In genomic region chr10:787933-788651, GRCh38 we compare ENCODE assay signal across 12 cellular contexts.
DNase-seq lines count a peak whose midpoint lies in the region; ATAC-seq, FAIRE-seq and TF ChIP-seq lines count a peak whose summit lies in the region.
"Had no signal": no experiment of that assay in that cellular context is flagged by ENCODE, and none has a peak within 500 bp of the region (broad histone marks: within the 10 kb centered on the region; RNA-seq: fewer than 3 reads in every experiment).

No MANE protein-coding gene starts in this region.

- no peaks in the 10 kb centered on the region for H3K9me3 Mint-ChIP-seq in astrocyte (ENCODE audit: unreplicated experiment)

- no peak overlapping the region for H3K9ac ChIP-seq in mammary epithelial cell (ENCODE audit: insufficient read depth, low read length)
- peak overlapping the region; percentile 61 for H3K9ac ChIP-seq in astrocyte (ENCODE audit: low read length)

- FAIRE-seq in astrocyte (lab: Jason Lieb, UNC) = no peak
- FAIRE-seq: HTR-8/SVneo had no signal

- H3K36me3 Mint-ChIP-seq in astrocyte (ENCODE audit: low read depth, unreplicated experiment) = peaks cover 6% of the 10 kb centered on the region
- H3K36me3 Mint-ChIP-seq: activated naive CD8-positive, alpha-beta T cell treated with anti-CD3 and anti-CD28 coated beads for 36 hours had no signal

- H3K27ac ChIP-seq in breast epithelium (no peak overlapping the region), mammary epithelial cell (ENCODE audit: insufficient read depth, low read depth, low read length) (no peak overlapping the region), astrocyte (ENCODE audit: low read depth, low read length) (peak overlapping the region; percentile 74), vagina (no peak overlapping the region)
- H3K27ac ChIP-seq: coronary artery, neutrophil had no signal

- 82% methylated on average over 19 of the region's 32 CpGs for WGBS in mammary epithelial cell (ENCODE audit: low coverage, missing lambda C conversion rate)

- H3K4me3 Mint-ChIP-seq in astrocyte (ENCODE audit: unreplicated experiment) = no peak overlapping the region
- H3K4me3 Mint-ChIP-seq: activated naive CD8-positive, alpha-beta T cell treated with anti-CD3 and anti-CD28 coated beads for 36 hours had no signal

- H2AFZ ChIP-seq in mammary epithelial cell (ENCODE audit: low read depth, low read length) (no peak overlapping the region), astrocyte (ENCODE audit: low read depth, low read length) (no peak overlapping the region)

- no peak for TF ChIP-seq CTCF in breast epithelium (IDR thresholded peaks at IDR 0.05)
- TF ChIP-seq CTCF in mammary epithelial cell (conservative IDR thresholded peaks at IDR 0.05 in 1 of 2, IDR thresholded peaks at IDR 0.05 in 1 of 2; ENCODE audit: extremely low read depth in 1 of 2, insufficient read depth in 1 of 2, low read depth in 1 of 2, low read length in 2 of 2) = no peak
- TF ChIP-seq CTCF in astrocyte (IDR thresholded peaks at IDR 0.05; ENCODE audit: insufficient read depth, low read depth, low read length) = no peak
- no peak for TF ChIP-seq CTCF in vagina (IDR thresholded peaks at IDR 0.05)

- H3K4me1 Mint-ChIP-seq in astrocyte (ENCODE audit: low read depth, unreplicated experiment) = peaks cover 6% of the 10 kb centered on the region
- H3K4me1 Mint-ChIP-seq: activated naive CD8-positive, alpha-beta T cell treated with anti-CD3 and anti-CD28 coated beads for 36 hours had no signal

- peak in 1 of 2 donors; percentile 37 for DNase-seq in breast epithelium (ENCODE audit: low spot score in 2 of 2)
- DNase-seq in mammary epithelial cell = no peak
- DNase-seq in astrocyte (ENCODE audit: low read depth) = peak; percentile 82
- DNase-seq in iris pigment epithelial cell (ENCODE audit: low read depth) = peak; percentile 55
- DNase-seq in vagina (ENCODE audit: extremely low spot score in 2 of 2) = peak; percentile 84 to 87
- no peak for DNase-seq in SHP77 treated with DMSO at 0.1 percent for 48 hours (lab: John Stamatoyannopoulos, UW)
- no peak for DNase-seq in middle frontal gyrus (ENCODE audit: extremely low spot score, low spot score)

- H3K79me2 ChIP-seq in mammary epithelial cell (ENCODE audit: insufficient read depth, low read length) (no peaks in the 10 kb centered on the region), astrocyte (ENCODE audit: insufficient read depth, low read length) (no peaks in the 10 kb centered on the region)

- H3K36me3 ChIP-seq in breast epithelium = no peaks in the 10 kb centered on the region
- H3K36me3 ChIP-seq in mammary epithelial cell (ENCODE audit: insufficient read depth, low read length) = no peaks in the 10 kb centered on the region
- H3K36me3 ChIP-seq in astrocyte (ENCODE audit: insufficient read depth, low read length) = no peaks in the 10 kb centered on the region
- no peaks in the 10 kb centered on the region for H3K36me3 ChIP-seq in vagina
- H3K36me3 ChIP-seq: neutrophil had no signal

- H3K27me3 Mint-ChIP-seq in astrocyte (ENCODE audit: low read depth, unreplicated experiment) = no peaks in the 10 kb centered on the region

- TF ChIP-seq POLR2A in breast epithelium (IDR thresholded peaks at IDR 0.05) (no peak), vagina (IDR thresholded peaks at IDR 0.05) (no peak)

- H3K27me3 ChIP-seq in breast epithelium = no peaks in the 10 kb centered on the region
- peaks cover 4% of the 10 kb centered on the region for H3K27me3 ChIP-seq in mammary epithelial cell (ENCODE audit: insufficient read depth, low read length)
- H3K27me3 ChIP-seq in astrocyte (ENCODE audit: insufficient read depth, low read length) = no peaks in the 10 kb centered on the region
- no peaks in the 10 kb centered on the region for H3K27me3 ChIP-seq in vagina

- dilution Hi-C loops in mammary epithelial cell (cut with HindIII; ENCODE audit: low sequenced_read_pairs) = no loop called here

- H3K27ac Mint-ChIP-seq in astrocyte (ENCODE audit: unreplicated experiment) = no peak overlapping the region
- H3K27ac Mint-ChIP-seq: activated naive CD8-positive, alpha-beta T cell treated with anti-CD3 and anti-CD28 coated beads for 36 hours had no signal

- H3K4me2 ChIP-seq in mammary epithelial cell (ENCODE audit: insufficient read depth, low read depth, low read length) = no peak overlapping the region
- peak overlapping the region; percentile 75 for H3K4me2 ChIP-seq in astrocyte (ENCODE audit: low read length)

- H4K20me1 ChIP-seq in mammary epithelial cell (ENCODE audit: insufficient read depth, low read length) (no peaks in the 10 kb centered on the region), astrocyte (ENCODE audit: insufficient read depth, low read length) (peaks cover 12% of the 10 kb centered on the region)

- no peak for ATAC-seq in HG02571 (IDR thresholded peaks at IDR 0.05; ENCODE audit: unreplicated experiment)

- in situ Hi-C loops in mammary epithelial cell (cut with MboI; ENCODE audit: low sequenced_read_pairs in 2 of 2) = loop anchor here in 1 of 2 donors (25.0 kb wide), 1 partner anchor 276 kb away; no protein-coding TSS in a partner anchor

- H3K4me3 ChIP-seq in breast epithelium = peak overlapping the region in 2 of 3 donors; percentile 52 to 74
- H3K4me3 ChIP-seq in mammary epithelial cell (replicated peaks in 1 of 3; ENCODE audit: insufficient read depth in 1 of 3, low read depth in 2 of 3, low read length in 3 of 3) = no peak overlapping the region
- no peak overlapping the region for H3K4me3 ChIP-seq in astrocyte (ENCODE audit: insufficient read depth, low read depth, low read length)
- no peak overlapping the region for H3K4me3 ChIP-seq in vagina

- H3K9me3 ChIP-seq in breast epithelium = no peaks in the 10 kb centered on the region
- H3K9me3 ChIP-seq in mammary epithelial cell (replicated peaks; ENCODE audit: insufficient read depth, low read length) = no peaks in the 10 kb centered on the region
- H3K9me3 ChIP-seq in astrocyte (ENCODE audit: insufficient read depth, low read depth, low read length) = no peaks in the 10 kb centered on the region
- H3K9me3 ChIP-seq in vagina = no peaks in the 10 kb centered on the region
- H3K9me3 ChIP-seq: neutrophil had no signal

- intact Hi-C loops in breast epithelium (cut with DNase I; ENCODE audit: low total_unique reads) = loop anchor here (10.0 kb wide), 1 partner anchor 283 kb away; no protein-coding TSS in a partner anchor
- intact Hi-C loops in mammary epithelial cell (cut with micrococcal nuclease) = loop anchor here (2.0 to 10.0 kb wide), 3 partner anchors 203 to 609 kb away; no protein-coding TSS in a partner anchor
- intact Hi-C loops in vagina (cut with DNase I) = loop anchor here (10.0 kb wide), 2 partner anchors 213 to 283 kb away; no protein-coding TSS in a partner anchor

- CTCF ChIA-PET in mammary epithelial cell (lab: Charles Lee; ENCODE audit: low non-redundant PET) = no interaction called here

- peaks cover 0 to 4% of the 10 kb centered on the region in 2 donors for H3K4me1 ChIP-seq in breast epithelium
- H3K4me1 ChIP-seq in mammary epithelial cell (ENCODE audit: insufficient read depth, low read length) = peaks cover 4% of the 10 kb centered on the region
- H3K4me1 ChIP-seq in astrocyte (ENCODE audit: insufficient read depth, low read length) = peaks cover 28% of the 10 kb centered on the region
- H3K4me1 ChIP-seq in vagina = peaks cover 31% of the 10 kb centered on the region

- no TSS peak for BruUV-seq in mammary epithelial cell (replicated peaks; lab: Mats Ljungman, UMichigan)

Comparison
In these comparisons a context has a peak if more than half of its experiments do, and no peak if none do; other contexts are left out.
1. H3K4me3 ChIP-seq: peak in breast epithelium (2 of 3); none in mammary epithelial cell (0 of 3), astrocyte (single experiment) and vagina (0 of 2).
2. DNase-seq: peak in astrocyte (single experiment), iris pigment epithelial cell (single experiment) and vagina (2 of 2); none in mammary epithelial cell (single experiment), SHP77 treated with DMSO at 0.1 percent for 48 hours (single experiment) and middle frontal gyrus (single experiment).